ENCODE assay signal across 8 cellular contexts in the genomic region with DNA sequence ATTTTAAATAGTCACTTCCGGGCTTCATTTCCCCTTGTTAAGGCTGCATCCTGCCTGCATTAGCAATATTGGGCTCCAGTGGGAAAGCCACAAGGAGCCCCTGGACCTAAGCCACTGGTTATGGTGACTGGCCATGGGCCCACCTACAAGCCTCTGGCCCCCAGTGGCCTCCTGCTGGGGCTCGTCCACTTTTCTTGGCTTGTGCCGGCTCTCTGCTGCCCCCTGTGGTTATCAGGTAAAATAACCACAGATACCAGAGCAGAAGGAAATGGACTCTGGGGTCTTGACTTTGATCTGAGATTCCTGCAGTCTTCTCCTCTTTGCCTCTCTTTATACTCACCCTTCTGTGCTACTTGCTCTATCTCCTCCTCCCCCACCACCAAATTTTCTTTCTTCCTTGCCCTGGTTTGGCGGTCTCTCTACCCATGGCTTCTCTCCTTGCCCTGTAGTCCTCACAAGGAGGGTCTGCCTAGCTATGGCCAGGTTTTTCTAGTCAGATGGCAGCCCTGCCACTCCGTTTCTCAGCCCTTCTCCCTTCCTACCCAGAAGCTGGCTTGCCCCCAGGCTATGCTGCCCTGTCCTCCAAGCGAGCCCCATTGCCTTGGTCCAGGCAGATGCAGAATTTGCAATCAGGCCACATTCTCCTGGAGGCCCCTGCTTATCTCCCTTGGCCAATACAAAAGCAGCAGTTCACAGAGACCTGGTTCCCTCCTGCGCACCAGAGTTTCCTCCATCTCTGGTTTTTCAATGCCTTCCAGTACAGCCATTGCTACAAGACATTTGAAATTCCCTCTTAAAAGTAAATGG.
DNase-seq lines count a peak whose midpoint lies in the region; ATAC-seq and TF ChIP-seq lines count a peak whose summit lies in the region.

No MANE protein-coding gene starts in this region.

- CTCF ChIA-PET in BJ (lab: Yijun Ruan, JAX), result interaction anchor here (0.8 to 2.4 kb wide), 9 partner anchors 11 to 412 kb away, joined by 3 to 7 read pairs (median 4); a partner anchor contains a TSS

- H3K27me3 ChIP-seq in BJ (ENCODE audit: control insufficient read depth, insufficient read depth, low read length), result no peaks in the 10 kb centered on the region

- no peaks in the 10 kb centered on the region for H3K9me3 Mint-ChIP-seq in effector memory CD8-positive, alpha-beta T cell
- H3K9me3 Mint-ChIP-seq in naive B cell, result peaks cover 0 to 11% (median 6%) of the 10 kb centered on the region in 7 donors

- no peaks in the 10 kb centered on the region for H3K36me3 Mint-ChIP-seq in effector memory CD8-positive, alpha-beta T cell (ENCODE audit: insufficient read depth)
- H3K36me3 Mint-ChIP-seq in naive B cell, result no peaks in the 10 kb centered on the region

- H3K27ac Mint-ChIP-seq in effector memory CD8-positive, alpha-beta T cell, result peak overlapping the region; percentile 70 to 77
- H3K27ac Mint-ChIP-seq in naive B cell, result peak overlapping the region in 4 of 6 donors; percentile 51 to 86 (median 74)

- H3K36me3 ChIP-seq in BJ (ENCODE audit: control insufficient read depth, insufficient read depth, low read length), result no peaks in the 10 kb centered on the region

- peak; percentile 80 for TF ChIP-seq CTCF in BJ (IDR thresholded peaks at IDR 0.05; ENCODE audit: insufficient read depth, low read depth, low read length)

- DNase-seq in BJ (ENCODE audit: low read depth) (no peak), SK-MEL-5 (ENCODE audit: low read depth, low spot score) (peak; percentile 63), naive B cell (peak; percentile 30), NCI-H510A treated with DMSO at 0.1 percent for 48 hours (lab: John Stamatoyannopoulos, UW) (no peak)
- peak; percentile 21 to 38 (median 26) for DNase-seq in effector memory CD8-positive, alpha-beta T cell

- H3K4me3 ChIP-seq in BJ (ENCODE audit: low read depth, low read length), result no peak overlapping the region

- peak overlapping the region in 1 of 2 donors; percentile 30 for H3K4me3 Mint-ChIP-seq in effector memory CD8-positive, alpha-beta T cell
- peak overlapping the region in 4 of 8 donors; percentile 5 to 70 (median 34) for H3K4me3 Mint-ChIP-seq in naive B cell

- in situ Hi-C loops in SK-MEL-5 (cut with HindIII; ENCODE audit: low pct_unique_long_range_greater_than_20kb, low sequenced_read_pairs), result no loop called here

- no peaks in the 10 kb centered on the region for H3K27me3 Mint-ChIP-seq in effector memory CD8-positive, alpha-beta T cell
- H3K27me3 Mint-ChIP-seq in naive B cell, result no peaks in the 10 kb centered on the region

- POLR2A ChIA-PET in BJ (lab: Charles Lee), result no interaction called here

- peaks cover 18 to 24% of the 10 kb centered on the region in 2 donors for H3K4me1 Mint-ChIP-seq in effector memory CD8-positive, alpha-beta T cell (ENCODE audit: low read depth in 2 of 2)
- H3K4me1 Mint-ChIP-seq in naive B cell, result peaks cover 13 to 36% (median 17%) of the 10 kb centered on the region in 3 donors

- ATAC-seq in GM19395 (IDR thresholded peaks at IDR 0.05; ENCODE audit: unreplicated experiment) (peak; percentile 53), naive B cell (ENCODE audit: low read depth in 2 of 2) (peak; percentile 27 to 36), HG02571 (IDR thresholded peaks at IDR 0.05; ENCODE audit: unreplicated experiment) (no peak), HG02763 (IDR thresholded peaks at IDR 0.05; ENCODE audit: unreplicated experiment) (no peak)
- peak; percentile 48 for ATAC-seq in effector memory CD8-positive, alpha-beta T cell (replicated peaks)

Comparison
In these comparisons a context has a peak if more than half of its experiments do, and no peak if none do; other contexts are left out.
1. DNase-seq: peak in SK-MEL-5 (single experiment), effector memory CD8-positive, alpha-beta T cell (3 of 3) and naive B cell (single experiment); none in BJ (single experiment) and NCI-H510A treated with DMSO at 0.1 percent for 48 hours (single experiment).
2. ATAC-seq: peak in GM19395 (single experiment), effector memory CD8-positive, alpha-beta T cell (single experiment) and naive B cell (2 of 2); none in HG02571 (single experiment) and HG02763 (single experiment).